ENCODE assay signal across 4 cellular contexts in genomic region chr2:15407666-15408065, GRCh38.
TF ChIP-seq lines count a peak whose summit lies in the region.

No MANE protein-coding gene starts in this region.

TF ChIP-seq in HepG2, 621 proteins besides CTCF, POLR2A, EP300 and RAD21 (continues in another document):
- TF ChIP-seq ZNF501 (CRISPR knock-in tag; IDR thresholded peaks at IDR 0.05) (no peak), JUNB (CRISPR knock-in tag; IDR thresholded peaks at IDR 0.05; ENCODE audit: borderline replicate concordance) (no peak), ZNF430 (CRISPR knock-in tag; IDR thresholded peaks at IDR 0.05) (no peak), MAFF (IDR thresholded peaks at IDR 0.05; ENCODE audit: low read depth, low read length) (peak; percentile 78), KDM3A (CRISPR knock-in tag; IDR thresholded peaks at IDR 0.05; ENCODE audit: low read depth) (no peak), U2AF2 (IDR thresholded peaks at IDR 0.05; ENCODE audit: low read depth, low read length) (no peak), HIVEP1 (CRISPR knock-in tag; IDR thresholded peaks at IDR 0.05) (no peak), ETS1 (CRISPR knock-in tag; IDR thresholded peaks at IDR 0.05) (no peak), ZNF629 (CRISPR knock-in tag; conservative IDR thresholded peaks at IDR 0.05) (no peak), ELK4 (CRISPR knock-in tag; IDR thresholded peaks at IDR 0.05; ENCODE audit: borderline replicate concordance) (no peak), GLMP (CRISPR knock-in tag; IDR thresholded peaks at IDR 0.05; ENCODE audit: borderline replicate concordance) (no peak), MAFK (conservative IDR thresholded peaks at IDR 0.05 in 1 of 2, IDR thresholded peaks at IDR 0.05 in 1 of 2; ENCODE audit: low read length in 2 of 2) (peak; percentile 77 to 86), ZNF737 (CRISPR knock-in tag; IDR thresholded peaks at IDR 0.05; ENCODE audit: borderline replicate concordance) (no peak), SMAD1 (CRISPR knock-in tag; IDR thresholded peaks at IDR 0.05; ENCODE audit: borderline replicate concordance, low read depth) (no peak), AHR (CRISPR knock-in tag; IDR thresholded peaks at IDR 0.05) (no peak), RBM22 (optimal IDR thresholded peaks at IDR 0.05; ENCODE audit: low read length) (no peak)

TF ChIP-seq in A549, 52 proteins besides CTCF, POLR2A, EP300 and RAD21:
- TF ChIP-seq TFCP2L1 (CRISPR knock-in tag; IDR thresholded peaks at IDR 0.05) (no peak), MAFK (IDR thresholded peaks at IDR 0.05; ENCODE audit: partially characterized antibody) (peak; percentile 63)

TF ChIP-seq in GM12878, 131 proteins besides CTCF, POLR2A, EP300 and RAD21:
- no peak for TF ChIP-seq E4F1 (IDR thresholded peaks at IDR 0.05; ENCODE audit: borderline replicate concordance, partially characterized antibody)

TF ChIP-seq in K562, 482 proteins besides CTCF, POLR2A, EP300 and RAD21:
- 0 out of 2 replicates have a peak, but pooled peaks have one; percentile 16 for TF ChIP-seq MAFK (IDR thresholded peaks at IDR 0.05; ENCODE audit: low read length)
- TF ChIP-seq MAFF (IDR thresholded peaks at IDR 0.05; ENCODE audit: low read length) = peak; percentile 56
- no peak for TF ChIP-seq SLC30A9 (CRISPR knock-in tag; IDR thresholded peaks at IDR 0.05)
- TF ChIP-seq ETS2 (tag; IDR thresholded peaks at IDR 0.05; ENCODE audit: borderline replicate concordance, poor library complexity, severe bottlenecking) = no peak
- peak; percentile 62 for TF ChIP-seq C11orf30 (IDR thresholded peaks at IDR 0.05; ENCODE audit: low read depth)
- TF ChIP-seq ZNF316 (IDR thresholded peaks at IDR 0.05) = peak; percentile 71
- peak; percentile 30; the same call in 1 of the 2 replicates for TF ChIP-seq MAFG (tag; conservative IDR thresholded peaks at IDR 0.05)
